In the genomic region with DNA sequence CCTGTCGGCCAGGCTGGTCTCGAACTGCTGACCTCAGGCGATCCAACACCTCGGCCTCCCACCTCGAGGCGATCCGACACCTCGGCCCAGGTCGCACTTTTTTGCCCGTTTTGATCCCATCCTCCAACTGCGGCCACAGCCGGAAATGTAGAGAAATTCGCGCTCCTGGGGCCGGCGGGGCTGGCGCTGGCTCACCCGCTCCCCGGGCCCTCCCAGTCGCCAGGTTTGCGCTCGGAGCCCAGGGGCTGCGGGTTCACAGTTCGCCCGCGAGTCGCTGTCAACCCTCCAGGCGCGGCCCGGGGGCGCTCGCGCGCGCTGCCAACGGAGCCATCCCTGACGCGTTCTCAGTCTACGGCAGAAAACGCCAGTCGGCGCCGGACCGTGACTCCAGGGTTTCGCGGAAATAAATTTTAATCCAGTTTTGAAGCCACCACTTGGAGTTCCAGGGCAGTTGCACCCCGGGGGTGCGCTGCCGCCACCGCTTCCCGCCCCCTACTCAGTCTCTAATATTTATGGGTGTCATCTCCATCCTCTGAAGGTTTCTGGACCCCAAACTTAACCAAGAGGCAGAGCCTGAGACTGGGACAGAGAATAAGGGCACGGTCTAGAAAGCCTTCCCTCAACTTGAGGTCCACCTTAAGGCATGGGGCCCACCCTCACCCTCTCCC, we compare ENCODE assay signal across 9 cellular contexts. TPM values are rescaled to one million over a fixed set of nuclear protein-coding genes. Genes with fewer than 3 reads are reported as not detected.
DNase-seq lines count a peak whose midpoint lies in the region.
"Had no signal": no experiment of that assay in that cellular context is flagged by ENCODE, and none has a peak within 500 bp of the region (broad histone marks: within the 10 kb centered on the region; RNA-seq: fewer than 3 reads in every experiment).

No MANE protein-coding gene starts in this region.

- H3K27ac ChIP-seq in Karpas-422 (ENCODE audit: low read length) (no peak overlapping the region), duodenal mucosa (ENCODE audit: low read depth, low read length) (peak overlapping the region; percentile 66)
- H3K27ac ChIP-seq: VCaP had no signal

- H3K4me2 ChIP-seq in Karpas-422 (ENCODE audit: low read depth, low read length, poor library complexity, severe bottlenecking) = peak overlapping the region; percentile 62

- H3K4me3 ChIP-seq in Karpas-422 (ENCODE audit: low read length) (peak overlapping the region; percentile 57), duodenal mucosa (ENCODE audit: low read depth in 1 of 2, low read length in 2 of 2) (peak overlapping the region; percentile 12 to 40)

- H3K27me3 ChIP-seq in Karpas-422 (ENCODE audit: low read length) (no peaks in the 10 kb centered on the region), duodenal mucosa (ENCODE audit: control insufficient read depth in 1 of 2, insufficient read depth in 2 of 2, low read length in 2 of 2) (peaks cover 0 to 5% of the 10 kb centered on the region in 2 donors)

- peak overlapping the region; percentile 53 for H3K9ac ChIP-seq in Karpas-422 (ENCODE audit: low read length)
- H3K9ac ChIP-seq in duodenal mucosa (ENCODE audit: low read depth in 1 of 2, low read length in 2 of 2) = peak overlapping the region; percentile 12 to 44

- peak overlapping the region; percentile 75; the same call in 1 of the 2 replicates for H2AFZ ChIP-seq in Karpas-422 (ENCODE audit: low read length)

- H3K9me3 ChIP-seq in Karpas-422 (ENCODE audit: low read length) (no peaks in the 10 kb centered on the region), duodenal mucosa (ENCODE audit: control insufficient read depth in 1 of 2, low read length in 2 of 2) (no peaks in the 10 kb centered on the region)

- peak; percentile 91 for DNase-seq in DMS53 (lab: John Stamatoyannopoulos, UW)
- peak; percentile 90 for DNase-seq in Karpas-422
- peak; percentile 82 for DNase-seq in activated CD4-positive, alpha-beta T cell treated with anti-CD3 and anti-CD28 coated beads, Interleukin-2, amount 50 U/mL, for 1 hour
- DNase-seq in mesenteric fat pad (ENCODE audit: low spot score) = peak; percentile 94
- peak; percentile 77 for DNase-seq in stimulated activated CD8-positive, alpha-beta memory T cell treated with anti-CD3 and anti-CD28 coated beads, Interleukin-4, amount 100 ng/mL, for 24 hours (ENCODE audit: low read depth)
- DNase-seq in 8988T = no peak
- no peak for DNase-seq in cerebellar nuclear complex (lab: John Stamatoyannopoulos, UW)

- H3K79me2 ChIP-seq in Karpas-422 (ENCODE audit: low read length) = no peaks in the 10 kb centered on the region

- no peaks in the 10 kb centered on the region for H3K9me2 ChIP-seq in Karpas-422 (replicated peaks; ENCODE audit: insufficient read depth, low read length)

- H3K4me1 ChIP-seq in Karpas-422 (ENCODE audit: low read length) (peaks cover 68% of the 10 kb centered on the region), duodenal mucosa (ENCODE audit: control insufficient read depth in 1 of 2, insufficient read depth in 2 of 2, low read length in 2 of 2) (peaks cover 29 to 32% of the 10 kb centered on the region in 2 donors)

- H3K36me3 ChIP-seq in Karpas-422 (ENCODE audit: insufficient read depth, low read length) = no peaks in the 10 kb centered on the region
- H3K36me3 ChIP-seq in duodenal mucosa (ENCODE audit: control insufficient read depth in 1 of 2, insufficient read depth in 2 of 2, low read length in 2 of 2) = no peaks in the 10 kb centered on the region

- H4K20me1 ChIP-seq in Karpas-422 (ENCODE audit: insufficient read depth, low read depth, low read length) = no peaks in the 10 kb centered on the region

RNA-seq across cellular contexts. Expression of a gene that starts 1.5 kb away (rescaled TPM):
- total RNA-seq in Karpas-422 (2014; rRNA removed; shearing (Covaris generic); ENCODE audit: low replicate concordance) = 4.5 and 9.8 TPM in 2 replicates
- total RNA-seq in mesenteric fat pad = 0.10 TPM

RNA-seq across cellular contexts. Expression of a gene that starts 14.4 kb away (rescaled TPM):
- 1.8 and 5.0 TPM in 2 replicates for total RNA-seq in Karpas-422 (2014; rRNA removed; shearing (Covaris generic); ENCODE audit: low replicate concordance)
- 165 TPM for total RNA-seq in mesenteric fat pad

RNA-seq across cellular contexts. Expression of a gene that starts 18.5 kb away (rescaled TPM):
- not detected in 2 replicates for total RNA-seq in Karpas-422 (2014; rRNA removed; shearing (Covaris generic); ENCODE audit: low replicate concordance)
- not detected for total RNA-seq in mesenteric fat pad

RNA-seq across cellular contexts. Expression of a gene that starts 18.8 kb away (rescaled TPM):
- 1.1 and 14.2 TPM in 2 replicates for total RNA-seq in Karpas-422 (2014; rRNA removed; shearing (Covaris generic); ENCODE audit: low replicate concordance)
- 9.6 TPM for total RNA-seq in mesenteric fat pad

RNA-seq across cellular contexts. Expression of a gene that starts 34.0 kb away (rescaled TPM):
- 50.3 and 80.0 TPM in 2 replicates for total RNA-seq in Karpas-422 (2014; rRNA removed; shearing (Covaris generic); ENCODE audit: low replicate concordance)
- total RNA-seq in mesenteric fat pad = 10.4 TPM

Comparison
In these comparisons a context has a peak if more than half of its experiments do, and no peak if none do; other contexts are left out.
1. DNase-seq: peak in DMS53 (single experiment), Karpas-422 (single experiment), activated CD4-positive, alpha-beta T cell treated with anti-CD3 and anti-CD28 coated beads, Interleukin-2, amount 50 U/mL, for 1 hour (single experiment), mesenteric fat pad (single experiment) and stimulated activated CD8-positive, alpha-beta memory T cell treated with anti-CD3 and anti-CD28 coated beads, Interleukin-4, amount 100 ng/mL, for 24 hours (single experiment); none in 8988T (single experiment) and cerebellar nuclear complex (0 of 2).
2. RNA of a gene that starts 14.4 kb away (total RNA-seq): 165 TPM in mesenteric fat pad (single experiment); 1.8 to 5.0 TPM in Karpas-422; every median in the first group is over 10 times any median in the second.